Comparison of ENCODE assay signal across 1 cellular context in the genomic region with DNA sequence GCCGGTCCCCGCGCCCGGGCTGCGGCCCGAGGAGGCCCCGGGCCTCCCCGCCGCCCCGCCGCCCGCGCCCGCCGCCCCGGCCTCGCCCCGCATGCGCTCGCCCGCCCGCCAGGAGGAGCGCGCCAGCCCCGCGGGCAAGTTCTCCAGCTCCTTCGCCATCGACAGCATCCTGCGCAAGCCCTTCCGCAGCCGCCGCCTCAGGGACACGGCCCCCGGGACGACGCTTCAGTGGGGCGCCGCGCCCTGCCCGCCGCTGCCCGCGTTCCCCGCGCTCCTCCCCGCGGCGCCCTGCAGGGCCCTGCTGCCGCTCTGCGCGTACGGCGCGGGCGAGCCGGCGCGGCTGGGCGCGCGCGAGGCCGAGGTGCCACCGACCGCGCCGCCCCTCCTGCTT.
TF ChIP-seq lines count a peak whose summit lies in the region.

No MANE protein-coding gene starts in this region.

TF ChIP-seq in HepG2, 621 proteins besides CTCF, POLR2A, EP300 and RAD21 (continues in another document):
- no peak for TF ChIP-seq ZFP36 (IDR thresholded peaks at IDR 0.05; ENCODE audit: borderline replicate concordance, low read depth, low read length, partially characterized antibody)
- no peak for TF ChIP-seq MAFK (conservative IDR thresholded peaks at IDR 0.05 in 1 of 2, IDR thresholded peaks at IDR 0.05 in 1 of 2; ENCODE audit: low read length in 2 of 2)
- TF ChIP-seq, protein P1, sequence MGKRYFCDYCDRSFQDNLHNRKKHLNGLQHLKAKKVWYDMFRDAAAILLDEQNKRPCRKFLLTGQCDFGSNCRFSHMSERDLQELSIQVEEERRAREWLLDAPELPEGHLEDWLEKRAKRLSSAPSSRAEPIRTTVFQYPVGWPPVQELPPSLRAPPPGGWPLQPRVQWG (CRISPR knock-in tag; IDR thresholded peaks at IDR 0.05; ENCODE audit: borderline replicate concordance, low read depth): no peak
- TF ChIP-seq, protein P2, sequence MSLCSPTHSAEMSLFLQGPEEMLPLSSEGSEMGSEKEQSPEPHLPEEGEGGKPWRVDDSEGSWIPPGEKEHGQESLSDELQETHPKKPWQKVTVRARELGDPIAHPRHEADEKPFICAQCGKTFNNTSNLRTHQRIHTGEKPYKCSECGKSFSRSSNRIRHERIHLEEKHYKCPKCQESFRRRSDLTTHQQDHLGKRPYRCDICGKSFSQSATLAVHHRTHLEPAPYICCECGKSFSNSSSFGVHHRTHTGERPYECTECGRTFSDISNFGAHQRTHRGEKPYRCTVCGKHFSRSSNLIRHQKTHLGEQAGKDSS (CRISPR knock-in tag; IDR thresholded peaks at IDR 0.05; ENCODE audit: borderline replicate concordance, low read depth): 0 out of 2 replicates have a peak, but pooled peaks have one; percentile 18
- no peak; the same call in 1 of the 2 replicates for TF ChIP-seq ZNF709 (CRISPR knock-in tag; IDR thresholded peaks at IDR 0.05)
- TF ChIP-seq ZNF446 (CRISPR knock-in tag; IDR thresholded peaks at IDR 0.05): peak; percentile 26; the same call in 1 of the 2 replicates
- TF ChIP-seq ZBTB38 (CRISPR knock-in tag; IDR thresholded peaks at IDR 0.05): peak; percentile 6; the same call in 1 of the 2 replicates
- no peak for TF ChIP-seq JUND (CRISPR knock-in tag; IDR thresholded peaks at IDR 0.05)
- no peak for TF ChIP-seq ZNF17 (CRISPR knock-in tag; IDR thresholded peaks at IDR 0.05)
- 0 out of 2 replicates have a peak, but pooled peaks have one; percentile 16 for TF ChIP-seq ZNF772 (CRISPR knock-in tag; IDR thresholded peaks at IDR 0.05)
- no peak for TF ChIP-seq NR2F1 (CRISPR knock-in tag; IDR thresholded peaks at IDR 0.05)
- TF ChIP-seq GPN1 (CRISPR knock-in tag; IDR thresholded peaks at IDR 0.05; ENCODE audit: borderline replicate concordance): no peak
- peak; percentile 2 for TF ChIP-seq HNRNPLL (IDR thresholded peaks at IDR 0.05; ENCODE audit: low read depth, low read length, poor library complexity, severe bottlenecking)
- TF ChIP-seq PHF8 (CRISPR knock-in tag; IDR thresholded peaks at IDR 0.05): peak; percentile 42; the same call in 1 of the 2 replicates
- TF ChIP-seq, protein P3, sequence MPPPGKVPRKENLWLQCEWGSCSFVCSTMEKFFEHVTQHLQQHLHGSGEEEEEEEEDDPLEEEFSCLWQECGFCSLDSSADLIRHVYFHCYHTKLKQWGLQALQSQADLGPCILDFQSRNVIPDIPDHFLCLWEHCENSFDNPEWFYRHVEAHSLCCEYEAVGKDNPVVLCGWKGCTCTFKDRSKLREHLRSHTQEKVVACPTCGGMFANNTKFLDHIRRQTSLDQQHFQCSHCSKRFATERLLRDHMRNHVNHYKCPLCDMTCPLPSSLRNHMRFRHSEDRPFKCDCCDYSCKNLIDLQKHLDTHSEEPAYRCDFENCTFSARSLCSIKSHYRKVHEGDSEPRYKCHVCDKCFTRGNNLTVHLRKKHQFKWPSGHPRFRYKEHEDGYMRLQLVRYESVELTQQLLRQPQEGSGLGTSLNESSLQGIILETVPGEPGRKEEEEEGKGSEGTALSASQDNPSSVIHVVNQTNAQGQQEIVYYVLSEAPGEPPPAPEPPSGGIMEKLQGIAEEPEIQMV (CRISPR knock-in tag; IDR thresholded peaks at IDR 0.05; ENCODE audit: low read depth): 0 out of 2 replicates have a peak, but pooled peaks have one; percentile 15
- TF ChIP-seq, protein P4, sequence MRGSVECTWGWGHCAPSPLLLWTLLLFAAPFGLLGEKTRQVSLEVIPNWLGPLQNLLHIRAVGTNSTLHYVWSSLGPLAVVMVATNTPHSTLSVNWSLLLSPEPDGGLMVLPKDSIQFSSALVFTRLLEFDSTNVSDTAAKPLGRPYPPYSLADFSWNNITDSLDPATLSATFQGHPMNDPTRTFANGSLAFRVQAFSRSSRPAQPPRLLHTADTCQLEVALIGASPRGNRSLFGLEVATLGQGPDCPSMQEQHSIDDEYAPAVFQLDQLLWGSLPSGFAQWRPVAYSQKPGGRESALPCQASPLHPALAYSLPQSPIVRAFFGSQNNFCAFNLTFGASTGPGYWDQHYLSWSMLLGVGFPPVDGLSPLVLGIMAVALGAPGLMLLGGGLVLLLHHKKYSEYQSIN (CRISPR knock-in tag; IDR thresholded peaks at IDR 0.05; ENCODE audit: borderline replicate concordance): no peak
- no peak for TF ChIP-seq GTF2F1 (IDR thresholded peaks at IDR 0.05; ENCODE audit: low read length)
- TF ChIP-seq NR2F6 (IDR thresholded peaks at IDR 0.05): no peak
- TF ChIP-seq NR2F6 (CRISPR knock-in tag; IDR thresholded peaks at IDR 0.05): no peak
- TF ChIP-seq, protein P5, sequence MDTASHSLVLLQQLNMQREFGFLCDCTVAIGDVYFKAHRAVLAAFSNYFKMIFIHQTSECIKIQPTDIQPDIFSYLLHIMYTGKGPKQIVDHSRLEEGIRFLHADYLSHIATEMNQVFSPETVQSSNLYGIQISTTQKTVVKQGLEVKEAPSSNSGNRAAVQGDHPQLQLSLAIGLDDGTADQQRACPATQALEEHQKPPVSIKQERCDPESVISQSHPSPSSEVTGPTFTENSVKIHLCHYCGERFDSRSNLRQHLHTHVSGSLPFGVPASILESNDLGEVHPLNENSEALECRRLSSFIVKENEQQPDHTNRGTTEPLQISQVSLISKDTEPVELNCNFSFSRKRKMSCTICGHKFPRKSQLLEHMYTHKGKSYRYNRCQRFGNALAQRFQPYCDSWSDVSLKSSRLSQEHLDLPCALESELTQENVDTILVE (CRISPR knock-in tag; IDR thresholded peaks at IDR 0.05): no peak
- TF ChIP-seq, protein P6, sequence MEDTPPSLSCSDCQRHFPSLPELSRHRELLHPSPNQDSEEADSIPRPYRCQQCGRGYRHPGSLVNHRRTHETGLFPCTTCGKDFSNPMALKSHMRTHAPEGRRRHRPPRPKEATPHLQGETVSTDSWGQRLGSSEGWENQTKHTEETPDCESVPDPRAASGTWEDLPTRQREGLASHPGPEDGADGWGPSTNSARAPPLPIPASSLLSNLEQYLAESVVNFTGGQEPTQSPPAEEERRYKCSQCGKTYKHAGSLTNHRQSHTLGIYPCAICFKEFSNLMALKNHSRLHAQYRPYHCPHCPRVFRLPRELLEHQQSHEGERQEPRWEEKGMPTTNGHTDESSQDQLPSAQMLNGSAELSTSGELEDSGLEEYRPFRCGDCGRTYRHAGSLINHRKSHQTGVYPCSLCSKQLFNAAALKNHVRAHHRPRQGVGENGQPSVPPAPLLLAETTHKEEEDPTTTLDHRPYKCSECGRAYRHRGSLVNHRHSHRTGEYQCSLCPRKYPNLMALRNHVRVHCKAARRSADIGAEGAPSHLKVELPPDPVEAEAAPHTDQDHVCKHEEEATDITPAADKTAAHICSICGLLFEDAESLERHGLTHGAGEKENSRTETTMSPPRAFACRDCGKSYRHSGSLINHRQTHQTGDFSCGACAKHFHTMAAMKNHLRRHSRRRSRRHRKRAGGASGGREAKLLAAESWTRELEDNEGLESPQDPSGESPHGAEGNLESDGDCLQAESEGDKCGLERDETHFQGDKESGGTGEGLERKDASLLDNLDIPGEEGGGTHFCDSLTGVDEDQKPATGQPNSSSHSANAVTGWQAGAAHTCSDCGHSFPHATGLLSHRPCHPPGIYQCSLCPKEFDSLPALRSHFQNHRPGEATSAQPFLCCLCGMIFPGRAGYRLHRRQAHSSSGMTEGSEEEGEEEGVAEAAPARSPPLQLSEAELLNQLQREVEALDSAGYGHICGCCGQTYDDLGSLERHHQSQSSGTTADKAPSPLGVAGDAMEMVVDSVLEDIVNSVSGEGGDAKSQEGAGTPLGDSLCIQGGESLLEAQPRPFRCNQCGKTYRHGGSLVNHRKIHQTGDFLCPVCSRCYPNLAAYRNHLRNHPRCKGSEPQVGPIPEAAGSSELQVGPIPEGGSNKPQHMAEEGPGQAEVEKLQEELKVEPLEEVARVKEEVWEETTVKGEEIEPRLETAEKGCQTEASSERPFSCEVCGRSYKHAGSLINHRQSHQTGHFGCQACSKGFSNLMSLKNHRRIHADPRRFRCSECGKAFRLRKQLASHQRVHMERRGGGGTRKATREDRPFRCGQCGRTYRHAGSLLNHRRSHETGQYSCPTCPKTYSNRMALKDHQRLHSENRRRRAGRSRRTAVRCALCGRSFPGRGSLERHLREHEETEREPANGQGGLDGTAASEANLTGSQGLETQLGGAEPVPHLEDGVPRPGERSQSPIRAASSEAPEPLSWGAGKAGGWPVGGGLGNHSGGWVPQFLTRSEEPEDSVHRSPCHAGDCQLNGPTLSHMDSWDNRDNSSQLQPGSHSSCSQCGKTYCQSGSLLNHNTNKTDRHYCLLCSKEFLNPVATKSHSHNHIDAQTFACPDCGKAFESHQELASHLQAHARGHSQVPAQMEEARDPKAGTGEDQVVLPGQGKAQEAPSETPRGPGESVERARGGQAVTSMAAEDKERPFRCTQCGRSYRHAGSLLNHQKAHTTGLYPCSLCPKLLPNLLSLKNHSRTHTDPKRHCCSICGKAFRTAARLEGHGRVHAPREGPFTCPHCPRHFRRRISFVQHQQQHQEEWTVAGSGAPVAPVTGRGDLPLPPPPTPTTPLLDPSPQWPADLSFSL (CRISPR knock-in tag; IDR thresholded peaks at IDR 0.05): 0 out of 2 replicates have a peak, but pooled peaks have one; percentile 35
- peak; percentile 43; the same call in 1 of the 2 replicates for TF ChIP-seq KDM2A (CRISPR knock-in tag; IDR thresholded peaks at IDR 0.05; ENCODE audit: borderline replicate concordance, low read depth)
- TF ChIP-seq, protein P7, sequence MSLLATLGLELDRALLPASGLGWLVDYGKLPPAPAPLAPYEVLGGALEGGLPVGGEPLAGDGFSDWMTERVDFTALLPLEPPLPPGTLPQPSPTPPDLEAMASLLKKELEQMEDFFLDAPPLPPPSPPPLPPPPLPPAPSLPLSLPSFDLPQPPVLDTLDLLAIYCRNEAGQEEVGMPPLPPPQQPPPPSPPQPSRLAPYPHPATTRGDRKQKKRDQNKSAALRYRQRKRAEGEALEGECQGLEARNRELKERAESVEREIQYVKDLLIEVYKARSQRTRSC (CRISPR knock-in tag; IDR thresholded peaks at IDR 0.05; ENCODE audit: low read depth): no peak
- TF ChIP-seq FIP1L1 (IDR thresholded peaks at IDR 0.05; ENCODE audit: borderline replicate concordance, insufficient read depth, low read depth, low read length): no peak
- no peak for TF ChIP-seq CBX1 (IDR thresholded peaks at IDR 0.05; ENCODE audit: low read depth)
- TF ChIP-seq, protein P8, sequence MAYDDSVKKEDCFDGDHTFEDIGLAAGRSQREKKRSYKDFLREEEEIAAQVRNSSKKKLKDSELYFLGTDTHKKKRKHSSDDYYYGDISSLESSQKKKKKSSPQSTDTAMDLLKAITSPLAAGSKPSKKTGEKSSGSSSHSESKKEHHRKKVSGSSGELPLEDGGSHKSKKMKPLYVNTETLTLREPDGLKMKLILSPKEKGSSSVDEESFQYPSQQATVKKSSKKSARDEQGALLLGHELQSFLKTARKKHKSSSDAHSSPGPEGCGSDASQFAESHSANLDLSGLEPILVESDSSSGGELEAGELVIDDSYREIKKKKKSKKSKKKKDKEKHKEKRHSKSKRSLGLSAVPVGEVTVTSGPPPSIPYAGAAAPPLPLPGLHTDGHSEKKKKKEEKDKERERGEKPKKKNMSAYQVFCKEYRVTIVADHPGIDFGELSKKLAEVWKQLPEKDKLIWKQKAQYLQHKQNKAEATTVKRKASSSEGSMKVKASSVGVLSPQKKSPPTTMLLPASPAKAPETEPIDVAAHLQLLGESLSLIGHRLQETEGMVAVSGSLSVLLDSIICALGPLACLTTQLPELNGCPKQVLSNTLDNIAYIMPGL (CRISPR knock-in tag; IDR thresholded peaks at IDR 0.05; ENCODE audit: borderline replicate concordance in 1 of 2, low read depth in 1 of 2): peak in 1 of 2 experiments; percentile 27; a peak in 2 of 4 replicates
- peak; percentile 87 for TF ChIP-seq RBFOX2 (IDR thresholded peaks at IDR 0.05; ENCODE audit: low read depth, low read length)
- TF ChIP-seq, protein P9, sequence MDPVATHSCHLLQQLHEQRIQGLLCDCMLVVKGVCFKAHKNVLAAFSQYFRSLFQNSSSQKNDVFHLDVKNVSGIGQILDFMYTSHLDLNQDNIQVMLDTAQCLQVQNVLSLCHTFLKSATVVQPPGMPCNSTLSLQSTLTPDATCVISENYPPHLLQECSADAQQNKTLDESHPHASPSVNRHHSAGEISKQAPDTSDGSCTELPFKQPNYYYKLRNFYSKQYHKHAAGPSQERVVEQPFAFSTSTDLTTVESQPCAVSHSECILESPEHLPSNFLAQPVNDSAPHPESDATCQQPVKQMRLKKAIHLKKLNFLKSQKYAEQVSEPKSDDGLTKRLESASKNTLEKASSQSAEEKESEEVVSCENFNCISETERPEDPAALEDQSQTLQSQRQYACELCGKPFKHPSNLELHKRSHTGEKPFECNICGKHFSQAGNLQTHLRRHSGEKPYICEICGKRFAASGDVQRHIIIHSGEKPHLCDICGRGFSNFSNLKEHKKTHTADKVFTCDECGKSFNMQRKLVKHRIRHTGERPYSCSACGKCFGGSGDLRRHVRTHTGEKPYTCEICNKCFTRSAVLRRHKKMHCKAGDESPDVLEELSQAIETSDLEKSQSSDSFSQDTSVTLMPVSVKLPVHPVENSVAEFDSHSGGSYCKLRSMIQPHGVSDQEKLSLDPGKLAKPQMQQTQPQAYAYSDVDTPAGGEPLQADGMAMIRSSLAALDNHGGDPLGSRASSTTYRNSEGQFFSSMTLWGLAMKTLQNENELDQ (CRISPR knock-in tag; IDR thresholded peaks at IDR 0.05; ENCODE audit: borderline replicate concordance): no peak
- no peak for TF ChIP-seq TEAD2 (CRISPR knock-in tag; IDR thresholded peaks at IDR 0.05)
- no peak for TF ChIP-seq SMARCC2 (IDR thresholded peaks at IDR 0.05)
- peak; percentile 68; the same call in 1 of the 2 replicates for TF ChIP-seq ZC3H13 (CRISPR knock-in tag; IDR thresholded peaks at IDR 0.05)
